12 cellular contexts compared by ENCODE assay signal in the genomic region with DNA sequence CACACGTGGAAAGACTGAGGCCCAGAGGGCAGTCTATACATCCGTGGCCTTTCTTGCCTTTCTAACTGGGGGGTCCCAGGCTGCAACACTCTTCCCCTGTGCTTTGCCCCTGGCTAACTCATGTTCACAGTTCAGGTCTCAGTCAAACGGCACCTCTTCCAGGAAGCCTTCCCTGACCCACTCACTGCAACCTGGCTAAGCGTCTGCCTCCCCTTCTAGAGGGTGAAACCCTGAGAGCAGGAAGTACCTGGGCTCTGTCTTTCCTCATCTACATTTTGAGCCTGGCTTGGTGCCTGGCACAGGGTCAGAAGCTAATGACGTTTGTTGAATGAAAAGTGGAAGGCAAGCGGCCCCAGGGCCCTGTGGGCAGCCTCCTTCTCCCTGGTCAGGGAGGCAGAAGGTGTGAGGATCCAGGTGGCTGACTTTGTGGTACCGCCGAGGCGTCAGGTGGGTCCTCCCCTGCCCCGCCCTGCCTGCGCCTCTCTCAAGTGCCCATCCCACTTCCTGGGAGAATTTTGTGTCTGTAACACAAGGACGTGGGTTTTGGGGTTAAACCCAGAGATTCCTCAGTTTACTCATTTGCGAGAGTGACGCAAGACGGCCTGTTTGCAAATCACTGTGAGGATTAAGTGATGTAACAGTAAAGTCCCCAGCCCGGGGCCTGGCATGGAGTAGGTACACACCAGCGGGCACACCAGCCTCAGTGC. TPM values are rescaled to one million over a fixed set of nuclear protein-coding genes. Genes with fewer than 3 reads are reported as not detected.
A peak's percentile ranks its signal among the peaks of the same experiment; 100 is the strongest.
DNase-seq lines count a peak whose midpoint lies in the region; ATAC-seq and TF ChIP-seq lines count a peak whose summit lies in the region.
"Had no signal": no experiment of that assay in that cellular context is flagged by ENCODE, and none has a peak within 500 bp of the region (broad histone marks: within the 10 kb centered on the region; RNA-seq: fewer than 3 reads in every experiment).

No MANE protein-coding gene starts in this region.

- no peak for TF ChIP-seq CTCF in activated CD8-positive, alpha-beta T cell treated with anti-CD3 and anti-CD28 coated beads for 36 hours (IDR thresholded peaks at IDR 0.05)
- TF ChIP-seq CTCF in transverse colon (IDR thresholded peaks at IDR 0.05) (no peak), lower lobe of right lung (IDR thresholded peaks at IDR 0.05) (no peak), adrenal gland (IDR thresholded peaks at IDR 0.05) (no peak)

- peaks cover 11% of the 10 kb centered on the region for H3K4me1 Mint-ChIP-seq in activated naive CD8-positive, alpha-beta T cell (ENCODE audit: low read depth)
- peaks cover 11% of the 10 kb centered on the region for H3K4me1 Mint-ChIP-seq in activated naive CD8-positive, alpha-beta T cell treated with anti-CD3 and anti-CD28 coated beads for 36 hours
- H3K4me1 Mint-ChIP-seq in activated CD8-positive, alpha-beta T cell treated with anti-CD3 and anti-CD28 coated beads for 36 hours (ENCODE audit: low read depth) = peaks cover 18% of the 10 kb centered on the region
- peaks cover 9% of the 10 kb centered on the region in 2 donors for H3K4me1 Mint-ChIP-seq in immature natural killer cell

- H3K4me3 ChIP-seq in transverse colon (no peak overlapping the region), lower lobe of right lung (no peak overlapping the region), adrenal gland (no peak overlapping the region)

- H3K27me3 ChIP-seq in transverse colon = no peaks in the 10 kb centered on the region
- no peaks in the 10 kb centered on the region for H3K27me3 ChIP-seq in lower lobe of right lung (ENCODE audit: low read depth)
- H3K27me3 ChIP-seq in adrenal gland = no peaks in the 10 kb centered on the region

- 36 to 59% methylated on average over 3 to 17 of the region's 17 CpGs for WGBS in transverse colon (ENCODE audit: low coverage in 1 of 2), 2 donors
- WGBS in adrenal gland, 4 donors = 74 to 76% (median 75%) methylated on average over 14 to 17 of the region's 17 CpGs

- no peaks in the 10 kb centered on the region for H3K36me3 Mint-ChIP-seq in activated naive CD8-positive, alpha-beta T cell
- H3K36me3 Mint-ChIP-seq in activated naive CD8-positive, alpha-beta T cell treated with anti-CD3 and anti-CD28 coated beads for 36 hours = no peaks in the 10 kb centered on the region
- H3K36me3 Mint-ChIP-seq in activated CD8-positive, alpha-beta T cell treated with anti-CD3 and anti-CD28 coated beads for 36 hours (ENCODE audit: low read depth) = no peaks in the 10 kb centered on the region
- H3K36me3 Mint-ChIP-seq in immature natural killer cell = no peaks in the 10 kb centered on the region

- H3K9me3 ChIP-seq in transverse colon (no peaks in the 10 kb centered on the region), lower lobe of right lung (no peaks in the 10 kb centered on the region), adrenal gland (replicated peaks in 1 of 3) (no peaks in the 10 kb centered on the region)

- no peak for DNase-seq in activated naive CD8-positive, alpha-beta T cell treated with anti-CD3 and anti-CD28 coated beads for 36 hours
- peak; percentile 15 for DNase-seq in activated CD8-positive, alpha-beta T cell treated with anti-CD3 and anti-CD28 coated beads for 36 hours
- DNase-seq in immature natural killer cell (no peak), transverse colon (peak; percentile 31), D341Med (ENCODE audit: low spot score) (no peak), lower lobe of right lung (no peak), adrenal gland (no peak)
- DNase-seq: activated CD4-positive, alpha-beta T cell treated with anti-CD3 and anti-CD28 coated beads for 1 hour; NCI-H446; SHP77 treated with DMSO at 0.1 percent for 48 hours had no signal

- H3K9me3 Mint-ChIP-seq in activated naive CD8-positive, alpha-beta T cell (ENCODE audit: low read depth) = no peaks in the 10 kb centered on the region
- no peaks in the 10 kb centered on the region for H3K9me3 Mint-ChIP-seq in activated naive CD8-positive, alpha-beta T cell treated with anti-CD3 and anti-CD28 coated beads for 36 hours
- no peaks in the 10 kb centered on the region for H3K9me3 Mint-ChIP-seq in activated CD8-positive, alpha-beta T cell treated with anti-CD3 and anti-CD28 coated beads for 36 hours
- H3K9me3 Mint-ChIP-seq in immature natural killer cell = no peaks in the 10 kb centered on the region

- no peak for TF ChIP-seq EP300 in transverse colon (IDR thresholded peaks at IDR 0.05; ENCODE audit: low read depth)

- no peak overlapping the region for H3K27ac Mint-ChIP-seq in activated naive CD8-positive, alpha-beta T cell
- H3K27ac Mint-ChIP-seq in activated naive CD8-positive, alpha-beta T cell treated with anti-CD3 and anti-CD28 coated beads for 36 hours = no peak overlapping the region
- no peak overlapping the region for H3K27ac Mint-ChIP-seq in activated CD8-positive, alpha-beta T cell treated with anti-CD3 and anti-CD28 coated beads for 36 hours
- peak overlapping the region in 1 of 6 donors; percentile 60 for H3K27ac Mint-ChIP-seq in immature natural killer cell

- ATAC-seq in activated CD8-positive, alpha-beta T cell treated with anti-CD3 and anti-CD28 coated beads for 36 hours = peak; percentile 2
- no peak for ATAC-seq in lower lobe of right lung

- H3K27ac ChIP-seq in transverse colon (no peak overlapping the region), lower lobe of right lung (no peak overlapping the region), adrenal gland (no peak overlapping the region)

- H3K36me3 ChIP-seq in transverse colon (no peaks in the 10 kb centered on the region), lower lobe of right lung (no peaks in the 10 kb centered on the region), adrenal gland (replicated peaks in 1 of 2) (no peaks in the 10 kb centered on the region)

- POLR2A ChIA-PET in activated CD8-positive, alpha-beta T cell treated with anti-CD3 and anti-CD28 coated beads for 36 hours (lab: Charles Lee) = no interaction called here

- CTCF ChIA-PET in activated CD8-positive, alpha-beta T cell treated with anti-CD3 and anti-CD28 coated beads for 36 hours (lab: Charles Lee) = interaction anchor here (0.6 to 16.9 kb wide), 26 partner anchors 8 to 311 kb away, joined by 3 to 264 read pairs (median 6); a partner anchor contains a TSS

- H3K4me1 ChIP-seq in transverse colon (peaks cover 28 to 54% (median 39%) of the 10 kb centered on the region in 4 donors), lower lobe of right lung (peaks cover 44% of the 10 kb centered on the region), adrenal gland (replicated peaks in 1 of 2) (peaks cover 12 to 28% of the 10 kb centered on the region in 2 donors)

- H3K4me3 Mint-ChIP-seq in activated naive CD8-positive, alpha-beta T cell = peak overlapping the region; percentile 75
- no peak overlapping the region for H3K4me3 Mint-ChIP-seq in activated naive CD8-positive, alpha-beta T cell treated with anti-CD3 and anti-CD28 coated beads for 36 hours
- peak overlapping the region; percentile 48 for H3K4me3 Mint-ChIP-seq in activated CD8-positive, alpha-beta T cell treated with anti-CD3 and anti-CD28 coated beads for 36 hours
- H3K4me3 Mint-ChIP-seq in immature natural killer cell = peak overlapping the region; percentile 36 to 72 (median 63)

- TF ChIP-seq POLR2A in transverse colon (IDR thresholded peaks at IDR 0.05) (no peak), adrenal gland (IDR thresholded peaks at IDR 0.05) (no peak)

- intact Hi-C loops in activated CD8-positive, alpha-beta T cell treated with anti-CD3 and anti-CD28 coated beads for 36 hours (cut with micrococcal nuclease) = loop anchor here (5.0 kb wide), 1 partner anchor 39 kb away; no protein-coding TSS in a partner anchor
- intact Hi-C loops in transverse colon (cut with DNase I; ENCODE audit: low total_unique reads) = loop anchor here (2.0 kb wide), 1 partner anchor 122 kb away; no protein-coding TSS in a partner anchor
- intact Hi-C loops in lower lobe of right lung (cut with DNase I) = no loop called here
- intact Hi-C loops in adrenal gland (cut with DNase I) = loop anchor here in 1 of 2 donors (10.0 kb wide), 1 partner anchor 174 kb away; a partner anchor contains a TSS

- no peaks in the 10 kb centered on the region for H3K27me3 Mint-ChIP-seq in activated naive CD8-positive, alpha-beta T cell
- peaks cover 17% of the 10 kb centered on the region for H3K27me3 Mint-ChIP-seq in activated naive CD8-positive, alpha-beta T cell treated with anti-CD3 and anti-CD28 coated beads for 36 hours
- peaks cover 8% of the 10 kb centered on the region for H3K27me3 Mint-ChIP-seq in activated CD8-positive, alpha-beta T cell treated with anti-CD3 and anti-CD28 coated beads for 36 hours
- peaks cover 0 to 2% (median 0%) of the 10 kb centered on the region in 3 donors for H3K27me3 Mint-ChIP-seq in immature natural killer cell (ENCODE audit: low read depth in 3 of 3)

- in situ Hi-C loops in transverse colon (cut with MboI; ENCODE audit: low pct_ligation_motif_present in 1 of 4, low pct_unique_long_range_greater_than_20kb in 1 of 4, low sequenced_read_pairs in 3 of 4) = loop anchor here in 1 of 4 donors (25.0 kb wide), 1 partner anchor 234 kb away; no protein-coding TSS in a partner anchor

RNA-seq across cellular contexts. Expression of a gene that starts 32.1 kb away (rescaled TPM):
- not detected for total RNA-seq in activated naive CD8-positive, alpha-beta T cell treated with anti-CD3 and anti-CD28 coated beads for 36 hours
- not detected for total RNA-seq in activated CD8-positive, alpha-beta T cell treated with anti-CD3 and anti-CD28 coated beads for 36 hours
- polyA plus RNA-seq in immature natural killer cell (1 to 10 TPM in 1 of 3 donors, under 1 TPM in 1, not detected in 1; 0.40 to 1.7 TPM), adrenal gland (10 to 100 TPM; 29.2 to 57.6 (median 46.3) TPM)
- total RNA-seq in transverse colon (1 to 10 TPM; 1.9 to 6.8 (median 3.6) TPM), lower lobe of right lung (12.0 TPM), adrenal gland (10 to 100 TPM; 42.9 to 83.9 (median 58.4) TPM)
- polyA plus RNA-seq: neural cell had no signal

RNA-seq across cellular contexts. Expression of a gene that starts 58.9 kb away (rescaled TPM):
- 1 to 10 TPM; 6.0 to 6.4 TPM for total RNA-seq in activated naive CD8-positive, alpha-beta T cell treated with anti-CD3 and anti-CD28 coated beads for 36 hours
- total RNA-seq in activated CD8-positive, alpha-beta T cell treated with anti-CD3 and anti-CD28 coated beads for 36 hours = 1 to 10 TPM; 3.3 to 3.7 TPM
- polyA plus RNA-seq in immature natural killer cell = 1 to 10 TPM; 8.5 to 8.7 (median 8.6) TPM
- 10 to 100 TPM in 3 of 4 donors, 1 to 10 TPM in 1; 5.2 to 68.1 (median 32.0) TPM for total RNA-seq in transverse colon
- total RNA-seq in lower lobe of right lung = 16.2 TPM
- total RNA-seq in adrenal gland = 10 to 100 TPM; 17.2 to 36.6 (median 27.8) TPM
- 10 to 100 TPM; 10.2 to 28.0 (median 14.6) TPM for polyA plus RNA-seq in adrenal gland

Comparison
In these comparisons a context has a peak if more than half of its experiments do, and no peak if none do; other contexts are left out.
1. DNase-seq: peak in activated CD8-positive, alpha-beta T cell treated with anti-CD3 and anti-CD28 coated beads for 36 hours (single experiment) and transverse colon (single experiment); none in activated naive CD8-positive, alpha-beta T cell treated with anti-CD3 and anti-CD28 coated beads for 36 hours (single experiment), immature natural killer cell (0 of 3), D341Med (single experiment), lower lobe of right lung (single experiment) and adrenal gland (0 of 7).